In the genomic region with DNA sequence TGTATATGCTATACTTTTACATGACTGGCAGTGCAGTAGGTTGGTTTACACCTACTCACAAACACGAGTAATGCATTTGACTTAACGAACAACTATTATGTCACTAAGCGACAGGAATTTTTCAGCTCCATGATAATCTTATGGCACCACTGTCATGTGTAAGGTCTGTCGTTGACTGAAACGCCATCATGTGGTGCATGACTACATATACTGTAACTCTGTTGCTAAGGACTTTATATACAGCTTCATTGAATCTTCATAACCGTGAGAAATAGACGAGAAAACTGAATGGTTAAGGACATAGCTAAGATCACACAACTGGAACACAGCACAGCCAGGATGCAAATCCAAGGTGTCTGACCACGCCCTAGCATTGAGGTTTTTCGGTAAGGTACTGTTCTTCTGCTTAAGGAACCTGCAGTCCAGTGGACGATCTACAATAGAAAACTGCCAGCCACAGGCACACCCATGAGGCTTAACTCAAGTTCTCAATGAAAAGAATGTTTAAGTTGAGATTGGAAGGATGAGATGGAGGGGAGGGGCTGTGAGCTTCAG, we compare ENCODE assay signal across 8 cellular contexts. TPM values are rescaled to one million over a fixed set of nuclear protein-coding genes. Genes with fewer than 3 reads are reported as not detected.
DNase-seq lines count a peak whose midpoint lies in the region; ATAC-seq and TF ChIP-seq lines count a peak whose summit lies in the region.

No MANE protein-coding gene starts in this region.

- no peak for DNase-seq in activated T-cell treated with anti-CD3 and anti-CD28 coated beads, Interleukin-2, amount 50 U/mL, for 4 hours
- DNase-seq in activated T-cell treated with anti-CD3 and anti-CD28 coated beads for 4 hours: no peak
- no peak for DNase-seq in T-helper 2 cell treated with Interferon-gamma antibody and Interleukin-4, amounts not matched to agents 5 μg/mL and 100 μg/mL, for 36 hours (ENCODE audit: low spot score)
- no peak for DNase-seq in fibroblast of the aortic adventitia (ENCODE audit: low read depth)
- DNase-seq in substantia nigra (lab: John Stamatoyannopoulos, UW): no peak
- no peak for DNase-seq in Peyer's patch
- no peak for DNase-seq in T-helper 9 cell

- H3K27ac ChIP-seq in substantia nigra (ENCODE audit: low read depth, low read length, poor library complexity, severe bottlenecking) (peak overlapping the region; percentile 6), Peyer's patch (peak overlapping the region in 1 of 4 donors; percentile 92)

- TF ChIP-seq CTCF in fibroblast of the aortic adventitia (IDR thresholded peaks at IDR 0.05; ENCODE audit: insufficient read depth, low read length) (no peak), Peyer's patch (IDR thresholded peaks at IDR 0.05) (no peak)

- H3K27ac Mint-ChIP-seq in T-helper 2 cell treated with Interferon-gamma antibody and Interleukin-4, amounts not matched to agents 5 μg/mL and 100 μg/mL, for 36 hours: peak overlapping the region; percentile 5

- peaks cover 63% of the 10 kb centered on the region for H3K4me1 Mint-ChIP-seq in activated T-cell treated with anti-CD3 and anti-CD28 coated beads, Interleukin-2, amount 50 U/mL, for 4 hours (ENCODE audit: low read depth)
- peaks cover 52% of the 10 kb centered on the region for H3K4me1 Mint-ChIP-seq in T-helper 2 cell treated with Interferon-gamma antibody and Interleukin-4, amounts not matched to agents 5 μg/mL and 100 μg/mL, for 36 hours (ENCODE audit: low read depth)

- no peaks in the 10 kb centered on the region for H3K9me3 Mint-ChIP-seq in activated T-cell treated with anti-CD3 and anti-CD28 coated beads, Interleukin-2, amount 50 U/mL, for 4 hours
- no peaks in the 10 kb centered on the region for H3K9me3 Mint-ChIP-seq in T-helper 2 cell treated with Interferon-gamma antibody and Interleukin-4, amounts not matched to agents 5 μg/mL and 100 μg/mL, for 36 hours

- H3K4me1 ChIP-seq in Peyer's patch: peaks cover 0 to 75% (median 5%) of the 10 kb centered on the region in 4 donors

- no peaks in the 10 kb centered on the region for H3K9me3 ChIP-seq in Peyer's patch

- H3K4me3 ChIP-seq in fibroblast of the aortic adventitia (ENCODE audit: low read depth, low read length): peak overlapping the region; percentile 2
- H3K4me3 ChIP-seq in Peyer's patch: no peak overlapping the region

- H3K27me3 ChIP-seq in Peyer's patch: no peaks in the 10 kb centered on the region

- peak overlapping the region; percentile 54 for H3K4me3 Mint-ChIP-seq in activated T-cell treated with anti-CD3 and anti-CD28 coated beads, Interleukin-2, amount 50 U/mL, for 4 hours
- no peak overlapping the region for H3K4me3 Mint-ChIP-seq in T-helper 2 cell treated with Interferon-gamma antibody and Interleukin-4, amounts not matched to agents 5 μg/mL and 100 μg/mL, for 36 hours

- H3K36me3 Mint-ChIP-seq in activated T-cell treated with anti-CD3 and anti-CD28 coated beads, Interleukin-2, amount 50 U/mL, for 4 hours (ENCODE audit: insufficient read depth): no peaks in the 10 kb centered on the region
- peaks cover 9% of the 10 kb centered on the region for H3K36me3 Mint-ChIP-seq in T-helper 2 cell treated with Interferon-gamma antibody and Interleukin-4, amounts not matched to agents 5 μg/mL and 100 μg/mL, for 36 hours (ENCODE audit: low read depth)

- ATAC-seq in activated T-cell treated with anti-CD3 and anti-CD28 coated beads, Interleukin-2, amount 50 U/mL, for 4 hours: no peak
- no peak for ATAC-seq in HG03108 (IDR thresholded peaks at IDR 0.05; ENCODE audit: unreplicated experiment)

- no peaks in the 10 kb centered on the region for H3K27me3 Mint-ChIP-seq in activated T-cell treated with anti-CD3 and anti-CD28 coated beads, Interleukin-2, amount 50 U/mL, for 4 hours (ENCODE audit: low read depth)
- H3K27me3 Mint-ChIP-seq in T-helper 2 cell treated with Interferon-gamma antibody and Interleukin-4, amounts not matched to agents 5 μg/mL and 100 μg/mL, for 36 hours (ENCODE audit: low read depth): no peaks in the 10 kb centered on the region

- no peaks in the 10 kb centered on the region for H3K36me3 ChIP-seq in Peyer's patch

- TF ChIP-seq POLR2A in Peyer's patch (IDR thresholded peaks at IDR 0.05): no peak

RNA-seq across cellular contexts. Expression of a gene that starts 3.3 kb away (rescaled TPM):
- 10 to 100 TPM; 60.6 to 77.5 (median 65.3) TPM for total RNA-seq in activated T-cell treated with anti-CD3 and anti-CD28 coated beads, Interleukin-2, amount 50 U/mL, for 4 hours
- total RNA-seq in fibroblast of the aortic adventitia (ENCODE audit: low replicate concordance) (13.4 and 35.7 TPM in 2 replicates), Peyer's patch (10 to 100 TPM in 3 of 4 donors, 1 to 10 TPM in 1; 5.8 to 47.7 (median 31.1) TPM)
